In genomic region chr2:112239862-112240261, GRCh38 we compare ENCODE assay signal across 27 cellular contexts.
"Had no signal": no experiment of that assay in that cellular context is flagged by ENCODE, and none has a peak within 500 bp of the region (broad histone marks: within the 10 kb centered on the region; RNA-seq: fewer than 3 reads in every experiment).

No MANE protein-coding gene starts in this region.

- DNase-seq: dorsolateral prefrontal cortex; effector CD4-positive, alpha-beta T cell; foreskin keratinocyte; heart right ventricle; hippocampal formation; left cardiac atrium; left lung; mesenchymal stem cell; midbrain; naive thymus-derived CD4-positive, alpha-beta T cell; right lobe of liver; small intestine; stimulated activated CD4-positive, alpha-beta T cell treated with anti-CD3 and anti-CD28 coated beads, Interleukin-15, amount 100 ng/mL, for 24 hours; stimulated activated CD4-positive, alpha-beta T cell treated with anti-CD3 and anti-CD28 coated beads, Interleukin-2, amount 100 ng/mL, for 48 hours; stimulated activated naive B cell treated with anti-CD40 and anti-IgM and Interleukin-4, amounts not matched to agents 10 μg/mL and 1 μg/mL and 100 μg/mL, for 72 hours; upper lobe of left lung; uterus had no signal

- H3K4me3 Mint-ChIP-seq: naive thymus-derived CD4-positive, alpha-beta T cell; nephron; neural progenitor cell; stimulated activated naive B cell treated with anti-CD40 and anti-IgM and Interleukin-4, amounts not matched to agents 10 μg/mL and 1 μg/mL and 100 μg/mL, for 72 hours; stimulated activated naive CD8-positive, alpha-beta T cell treated with anti-CD3 and anti-CD28 coated beads, Interleukin-15, Interleukin-2, amounts not matched to agents 100 ng/mL and 50 ng/mL, for 24 hours had no signal

- H3K36me3 ChIP-seq: neural progenitor cell, thoracic aorta, uterus had no signal

- H3K9me3 ChIP-seq: esophagus muscularis mucosa, gastroesophageal sphincter, heart right ventricle, left lung, right lobe of liver, thoracic aorta, tibial nerve, upper lobe of left lung, uterus had no signal

- H3K9me3 Mint-ChIP-seq: naive thymus-derived CD4-positive, alpha-beta T cell; nephron; neural progenitor cell; stimulated activated naive B cell treated with anti-CD40 and anti-IgM and Interleukin-4, amounts not matched to agents 10 μg/mL and 1 μg/mL and 100 μg/mL, for 72 hours; stimulated activated naive CD8-positive, alpha-beta T cell treated with anti-CD3 and anti-CD28 coated beads, Interleukin-15, Interleukin-2, amounts not matched to agents 100 ng/mL and 50 ng/mL, for 24 hours had no signal

- H3K9ac ChIP-seq: neural progenitor cell, parathyroid adenoma had no signal

- H3K27ac Mint-ChIP-seq: nephron; neural progenitor cell; progenitor cell of endocrine pancreas; stimulated activated naive B cell treated with anti-CD40 and anti-IgM and Interleukin-4, amounts not matched to agents 10 μg/mL and 1 μg/mL and 100 μg/mL, for 72 hours; stimulated activated naive CD8-positive, alpha-beta T cell treated with anti-CD3 and anti-CD28 coated beads, Interleukin-15, Interleukin-2, amounts not matched to agents 100 ng/mL and 50 ng/mL, for 24 hours had no signal

- H3K27me3 Mint-ChIP-seq: naive thymus-derived CD4-positive, alpha-beta T cell; progenitor cell of endocrine pancreas; stimulated activated naive B cell treated with anti-CD40 and anti-IgM and Interleukin-4, amounts not matched to agents 10 μg/mL and 1 μg/mL and 100 μg/mL, for 72 hours; stimulated activated naive CD8-positive, alpha-beta T cell treated with anti-CD3 and anti-CD28 coated beads, Interleukin-15, Interleukin-2, amounts not matched to agents 100 ng/mL and 50 ng/mL, for 24 hours had no signal

- H3K27ac ChIP-seq: dorsolateral prefrontal cortex, epithelial cell of prostate, esophagus muscularis mucosa, foreskin keratinocyte, gastroesophageal sphincter, heart right ventricle, left lung, neural progenitor cell, parathyroid adenoma, right lobe of liver, thoracic aorta, tibial nerve, upper lobe of left lung, uterus had no signal

- H3K27me3 ChIP-seq: dorsolateral prefrontal cortex, esophagus muscularis mucosa, foreskin keratinocyte, gastroesophageal sphincter, heart right ventricle, left lung, neural progenitor cell, right lobe of liver, tibial nerve, upper lobe of left lung, uterus had no signal

- H3K4me1 ChIP-seq: esophagus muscularis mucosa, foreskin keratinocyte, gastroesophageal sphincter, left lung, neural progenitor cell, parathyroid adenoma, right lobe of liver, tibial nerve, uterus had no signal

- H3K4me1 Mint-ChIP-seq: nephron, neural progenitor cell had no signal

- H3K4me2 ChIP-seq: neural progenitor cell had no signal

- ATAC-seq: foreskin keratinocyte; gastroesophageal sphincter; heart right ventricle; left cardiac atrium; left lung; naive thymus-derived CD4-positive, alpha-beta T cell; right lobe of liver; stimulated activated naive B cell treated with anti-CD40 and anti-IgM and Interleukin-4, amounts not matched to agents 10 μg/mL and 1 μg/mL and 100 μg/mL, for 72 hours had no signal

- H3K4me3 ChIP-seq: dorsolateral prefrontal cortex, esophagus muscularis mucosa, gastroesophageal sphincter, heart right ventricle, left lung, neural progenitor cell, right lobe of liver, thoracic aorta, tibial nerve, upper lobe of left lung, uterus had no signal
